ENCODE assay signal across 22 cellular contexts in the genomic region with DNA sequence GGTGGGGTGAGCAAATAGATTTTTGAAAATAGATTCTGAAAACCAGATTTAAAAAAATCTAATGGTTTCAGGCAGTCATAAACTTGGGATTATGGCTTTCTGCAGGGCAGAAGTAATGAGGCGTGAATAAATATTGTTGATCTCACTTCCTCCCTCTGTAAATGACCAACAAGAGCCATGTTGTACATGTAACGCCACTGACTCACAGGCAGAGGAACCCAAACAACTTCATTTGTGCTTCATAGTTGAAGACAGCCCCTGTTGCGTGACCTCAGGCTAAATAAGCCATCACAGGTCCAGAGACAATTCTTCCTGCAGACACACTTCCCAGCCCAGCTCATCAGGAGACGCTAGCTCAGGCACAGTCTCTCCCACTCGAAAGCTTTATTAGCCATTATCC. TPM values are rescaled to one million over a fixed set of nuclear protein-coding genes. Genes with fewer than 3 reads are reported as not detected.
DNase-seq lines count a peak whose midpoint lies in the region; ATAC-seq and TF ChIP-seq lines count a peak whose summit lies in the region.
"Had no signal": no experiment of that assay in that cellular context is flagged by ENCODE, and none has a peak within 500 bp of the region (broad histone marks: within the 10 kb centered on the region; RNA-seq: fewer than 3 reads in every experiment).

No MANE protein-coding gene starts in this region.

- no peak overlapping the region for H3K4me3 Mint-ChIP-seq in nephron progenitor cell
- H3K4me3 Mint-ChIP-seq in activated CD4-positive, alpha-beta memory T cell treated with anti-CD3 and anti-CD28 coated beads for 36 hours: no peak overlapping the region
- H3K4me3 Mint-ChIP-seq: activated T-cell treated with anti-CD3 and anti-CD28 coated beads, Interleukin-2, amount 50 U/mL, for 24 hours; CD4-positive, alpha-beta memory T cell had no signal

- 77% methylated on average over 5 of the region's 5 CpGs for WGBS in smooth muscle cell (ENCODE audit: low lambda C conversion rate)

- H3K4me1 ChIP-seq in smooth muscle cell (ENCODE audit: low read depth): no peaks in the 10 kb centered on the region
- H3K4me1 ChIP-seq: SJSA1, upper lobe of left lung had no signal

- peaks cover 16% of the 10 kb centered on the region for H3K9me3 Mint-ChIP-seq in nephron progenitor cell
- peaks cover 1% of the 10 kb centered on the region for H3K9me3 Mint-ChIP-seq in activated CD4-positive, alpha-beta memory T cell treated with anti-CD3 and anti-CD28 coated beads for 36 hours
- H3K9me3 Mint-ChIP-seq: activated naive CD4-positive, alpha-beta T cell treated with anti-CD3 and anti-CD28 coated beads, Interleukin-2, amount 50 U/mL, for 72 hours; activated T-cell treated with anti-CD3 and anti-CD28 coated beads, Interleukin-2, amount 50 U/mL, for 24 hours had no signal

- H3K27me3 ChIP-seq in smooth muscle cell (ENCODE audit: low read depth): no peaks in the 10 kb centered on the region
- H3K27me3 ChIP-seq: cardiac muscle cell, heart right ventricle, SJSA1, upper lobe of left lung had no signal

- peaks cover 16% of the 10 kb centered on the region for H3K27me3 Mint-ChIP-seq in nephron progenitor cell (ENCODE audit: low read depth, poor library complexity)
- H3K27me3 Mint-ChIP-seq in activated CD4-positive, alpha-beta memory T cell treated with anti-CD3 and anti-CD28 coated beads for 36 hours: peaks cover 7% of the 10 kb centered on the region
- H3K27me3 Mint-ChIP-seq: CD4-positive, alpha-beta memory T cell had no signal

- POLR2A ChIA-PET in activated CD4-positive, alpha-beta memory T cell treated with anti-CD3 and anti-CD28 coated beads for 36 hours (lab: Charles Lee): no interaction called here

- DNase-seq in NCI-H2029 (lab: John Stamatoyannopoulos, UW): peak; percentile 19
- DNase-seq in NCI-H2029 treated with DMSO at 0.1 percent for 48 hours (lab: John Stamatoyannopoulos, UW): no peak
- peak; percentile 26 for DNase-seq in SW480 (ENCODE audit: low spot score)
- DNase-seq in nephron progenitor cell: no peak
- DNase-seq in smooth muscle cell (lab: John Stamatoyannopoulos, UW; ENCODE audit: unreplicated experiment): no peak
- DNase-seq in NCI-H1092 (lab: John Stamatoyannopoulos, UW): no peak
- DNase-seq in activated CD4-positive, alpha-beta memory T cell treated with anti-CD3 and anti-CD28 coated beads for 36 hours: no peak
- DNase-seq: activated CD4-positive, alpha-beta T cell treated with anti-CD3 and anti-CD28 coated beads, Interleukin-2, amount 50 U/mL, for 1 hour; activated T-cell treated with anti-CD3 and anti-CD28 coated beads, Interleukin-2, amount 50 U/mL, for 24 hours; CD4-positive, alpha-beta memory T cell; heart right ventricle; NCI-H1105 treated with DMSO at 0.1 percent for 48 hours; NCI-H2171 treated with DMSO at 0.1 percent for 48 hours; retina; stimulated activated naive CD8-positive, alpha-beta T cell treated with anti-CD3 and anti-CD28 coated beads, Interleukin-15, Interleukin-2, amounts not matched to agents 100 U/mL and 50 U/mL, for 24 hours had no signal

- H3F3A ChIP-seq in smooth muscle cell (ENCODE audit: low read depth): no peaks in the 10 kb centered on the region

- intact Hi-C loops in activated CD4-positive, alpha-beta memory T cell treated with anti-CD3 and anti-CD28 coated beads for 36 hours (cut with micrococcal nuclease): no loop called here

- no peaks in the 10 kb centered on the region for H3K36me3 ChIP-seq in smooth muscle cell (ENCODE audit: low read depth)
- H3K36me3 ChIP-seq: cardiac muscle cell, heart right ventricle, SJSA1, upper lobe of left lung had no signal

- no peak overlapping the region for H3K4me2 ChIP-seq in smooth muscle cell

- H3K4me3 ChIP-seq in smooth muscle cell: no peak overlapping the region
- H3K4me3 ChIP-seq: cardiac muscle cell, heart right ventricle, SJSA1, upper lobe of left lung had no signal

- CTCF ChIA-PET in activated CD4-positive, alpha-beta memory T cell treated with anti-CD3 and anti-CD28 coated beads for 36 hours (lab: Charles Lee): no interaction called here

- peak overlapping the region; percentile 40 for H3K27ac Mint-ChIP-seq in nephron progenitor cell
- H3K27ac Mint-ChIP-seq in activated CD4-positive, alpha-beta memory T cell treated with anti-CD3 and anti-CD28 coated beads for 36 hours: no peak overlapping the region
- H3K27ac Mint-ChIP-seq: activated naive CD4-positive, alpha-beta T cell treated with anti-CD3 and anti-CD28 coated beads, Interleukin-2, amount 50 U/mL, for 72 hours; activated T-cell treated with anti-CD3 and anti-CD28 coated beads, Interleukin-2, amount 50 U/mL, for 24 hours; CD4-positive, alpha-beta memory T cell had no signal

- no peaks in the 10 kb centered on the region for H3K36me3 Mint-ChIP-seq in nephron progenitor cell (ENCODE audit: low read depth)
- no peaks in the 10 kb centered on the region for H3K36me3 Mint-ChIP-seq in activated CD4-positive, alpha-beta memory T cell treated with anti-CD3 and anti-CD28 coated beads for 36 hours
- H3K36me3 Mint-ChIP-seq: activated naive CD4-positive, alpha-beta T cell treated with anti-CD3 and anti-CD28 coated beads, Interleukin-2, amount 50 U/mL, for 72 hours; CD4-positive, alpha-beta memory T cell had no signal

- TF ChIP-seq CTCF in nephron progenitor cell (IDR thresholded peaks at IDR 0.05) (no peak), smooth muscle cell (IDR thresholded peaks at IDR 0.05; ENCODE audit: borderline replicate concordance, insufficient read depth, poor library complexity, severe bottlenecking) (no peak)

- peak; percentile 82 for ATAC-seq in HG03354 (IDR thresholded peaks at IDR 0.05; ENCODE audit: poor library complexity, severe bottlenecking, unreplicated experiment)
- ATAC-seq: activated naive CD4-positive, alpha-beta T cell treated with anti-CD3 and anti-CD28 coated beads, Interleukin-2, amount 50 U/mL, for 72 hours; heart right ventricle; stimulated activated naive CD8-positive, alpha-beta T cell treated with anti-CD3 and anti-CD28 coated beads, Interleukin-15, Interleukin-2, amounts not matched to agents 100 U/mL and 50 U/mL, for 24 hours had no signal

- H2AFZ ChIP-seq in smooth muscle cell (ENCODE audit: low read depth): no peak overlapping the region

- H3K4me1 Mint-ChIP-seq in nephron progenitor cell: peaks cover 9% of the 10 kb centered on the region
- H3K4me1 Mint-ChIP-seq in activated CD4-positive, alpha-beta memory T cell treated with anti-CD3 and anti-CD28 coated beads for 36 hours (ENCODE audit: low read depth): no peaks in the 10 kb centered on the region
- H3K4me1 Mint-ChIP-seq: CD4-positive, alpha-beta memory T cell had no signal

- no peaks in the 10 kb centered on the region for H3K9me3 ChIP-seq in smooth muscle cell (replicated peaks; ENCODE audit: low read depth)
- H3K9me3 ChIP-seq: SJSA1, upper lobe of left lung had no signal

- H3K79me2 ChIP-seq in smooth muscle cell (ENCODE audit: low read depth): no peaks in the 10 kb centered on the region

- no peak overlapping the region for H3K27ac ChIP-seq in smooth muscle cell (ENCODE audit: low read depth)
- H3K27ac ChIP-seq: 22Rv1, cardiac muscle cell, heart right ventricle, SJSA1, upper lobe of left lung had no signal

- H4K20me1 ChIP-seq in smooth muscle cell (ENCODE audit: low read depth): no peaks in the 10 kb centered on the region

- H3K9ac ChIP-seq in smooth muscle cell (ENCODE audit: low read depth): no peak overlapping the region

RNA-seq across cellular contexts. Expression of a gene that starts 59.1 kb away (rescaled TPM):
- not detected in 2 replicates for total RNA-seq in smooth muscle cell
- 0.22 TPM in 1 of 2 replicates, not detected in the other for polyA plus RNA-seq in smooth muscle cell
- total RNA-seq in activated CD4-positive, alpha-beta memory T cell treated with anti-CD3 and anti-CD28 coated beads for 36 hours: not detected
- total RNA-seq: activated naive CD4-positive, alpha-beta T cell treated with anti-CD3 and anti-CD28 coated beads, Interleukin-2, amount 50 U/mL, for 72 hours; fibroblast of lung had no signal
- polyA plus RNA-seq: fibroblast of lung had no signal

Comparison
In these comparisons a context has a peak if more than half of its experiments do, and no peak if none do; other contexts are left out.
1. DNase-seq: peak in NCI-H2029 (single experiment) and SW480 (single experiment); none in NCI-H2029 treated with DMSO at 0.1 percent for 48 hours (single experiment), nephron progenitor cell (single experiment), smooth muscle cell (single experiment), NCI-H1092 (single experiment) and activated CD4-positive, alpha-beta memory T cell treated with anti-CD3 and anti-CD28 coated beads for 36 hours (single experiment).